In the genomic region with DNA sequence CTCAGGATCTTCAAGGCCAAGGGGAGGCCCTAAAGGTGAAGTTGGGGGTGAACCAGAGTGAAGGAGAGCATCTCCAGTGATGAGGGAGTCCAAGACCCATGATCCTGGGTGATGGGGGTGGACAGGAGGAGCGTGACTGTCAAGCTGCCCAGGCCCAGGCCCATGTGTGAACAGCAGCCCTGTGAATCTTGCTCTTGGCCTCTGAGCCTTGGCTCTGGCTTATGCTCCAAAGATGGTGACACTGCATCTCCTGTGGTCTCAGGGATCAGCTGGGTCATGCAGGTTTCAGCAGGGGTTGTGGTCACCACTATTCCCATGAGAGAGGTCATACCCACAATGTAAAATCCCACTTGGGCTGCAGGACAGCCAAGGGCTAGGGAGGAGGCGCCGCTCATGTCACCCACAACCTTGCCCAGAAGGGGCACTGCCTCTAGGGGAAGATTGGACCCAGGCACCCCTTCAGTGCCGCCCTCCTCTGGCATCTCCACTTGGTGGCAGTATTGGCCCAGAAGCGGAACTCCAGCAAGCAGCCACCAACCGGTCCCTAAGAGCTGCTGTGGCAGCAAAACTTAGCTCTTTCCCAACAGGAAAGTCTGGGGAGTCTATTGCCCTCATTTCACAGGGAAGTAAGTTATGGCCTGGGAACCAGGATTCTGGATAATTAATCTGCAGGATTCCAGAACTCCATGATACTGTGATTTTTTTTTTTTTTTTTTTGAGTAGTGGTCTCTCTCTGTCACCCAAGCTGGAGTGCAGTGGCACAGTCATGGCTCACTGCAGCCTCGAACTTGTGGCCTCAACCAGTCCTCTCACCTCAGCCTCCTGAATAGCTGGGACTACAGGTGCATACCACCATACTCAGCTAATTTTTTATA, we compare ENCODE assay signal across 1 cellular context.
A peak's percentile ranks its signal among the peaks of the same experiment; 100 is the strongest.
TF ChIP-seq lines count a peak whose summit lies in the region.

No MANE protein-coding gene starts in this region.

TF ChIP-seq in HEK293, 187 proteins besides CTCF, POLR2A, EP300 and RAD21 (continued from another document):
- TF ChIP-seq ZNF280D (tag by site-specific recombination; IDR thresholded peaks at IDR 0.05) (no peak), ZBTB8A (tag by site-specific recombination; IDR thresholded peaks at IDR 0.05) (peak; percentile 56), KLF9 (tag by site-specific recombination; IDR thresholded peaks at IDR 0.05; ENCODE audit: low read depth) (no peak), ZNF621 (tag by site-specific recombination; IDR thresholded peaks at IDR 0.05) (no peak), ZBTB21 (tag by site-specific recombination; IDR thresholded peaks at IDR 0.05) (no peak), ZBTB6 (tag by site-specific recombination; IDR thresholded peaks at IDR 0.05) (no peak), ZNF571 (tag by site-specific recombination; IDR thresholded peaks at IDR 0.05) (no peak), ZNF416 (tag by site-specific recombination; IDR thresholded peaks at IDR 0.05) (no peak), ZNF19 (tag by site-specific recombination; IDR thresholded peaks at IDR 0.05; ENCODE audit: low read depth) (no peak), ZNF600 (tag by site-specific recombination; IDR thresholded peaks at IDR 0.05) (no peak), SALL2 (tag by site-specific recombination; IDR thresholded peaks at IDR 0.05; ENCODE audit: borderline replicate concordance) (no peak), TRIM28 (IDR thresholded peaks at IDR 0.05; ENCODE audit: borderline replicate concordance, low read length) (no peak), SCRT1 (tag by site-specific recombination; IDR thresholded peaks at IDR 0.05; ENCODE audit: borderline replicate concordance) (no peak), KLF1 (tag by site-specific recombination; IDR thresholded peaks at IDR 0.05) (peak; percentile 30; the same call in 1 of the 2 replicates), PRDM4 (tag by site-specific recombination; IDR thresholded peaks at IDR 0.05) (no peak), PRDM10 (tag by site-specific recombination; IDR thresholded peaks at IDR 0.05) (0 out of 2 replicates have a peak, but pooled peaks have one; percentile 10)
- TF ChIP-seq, protein P1, sequence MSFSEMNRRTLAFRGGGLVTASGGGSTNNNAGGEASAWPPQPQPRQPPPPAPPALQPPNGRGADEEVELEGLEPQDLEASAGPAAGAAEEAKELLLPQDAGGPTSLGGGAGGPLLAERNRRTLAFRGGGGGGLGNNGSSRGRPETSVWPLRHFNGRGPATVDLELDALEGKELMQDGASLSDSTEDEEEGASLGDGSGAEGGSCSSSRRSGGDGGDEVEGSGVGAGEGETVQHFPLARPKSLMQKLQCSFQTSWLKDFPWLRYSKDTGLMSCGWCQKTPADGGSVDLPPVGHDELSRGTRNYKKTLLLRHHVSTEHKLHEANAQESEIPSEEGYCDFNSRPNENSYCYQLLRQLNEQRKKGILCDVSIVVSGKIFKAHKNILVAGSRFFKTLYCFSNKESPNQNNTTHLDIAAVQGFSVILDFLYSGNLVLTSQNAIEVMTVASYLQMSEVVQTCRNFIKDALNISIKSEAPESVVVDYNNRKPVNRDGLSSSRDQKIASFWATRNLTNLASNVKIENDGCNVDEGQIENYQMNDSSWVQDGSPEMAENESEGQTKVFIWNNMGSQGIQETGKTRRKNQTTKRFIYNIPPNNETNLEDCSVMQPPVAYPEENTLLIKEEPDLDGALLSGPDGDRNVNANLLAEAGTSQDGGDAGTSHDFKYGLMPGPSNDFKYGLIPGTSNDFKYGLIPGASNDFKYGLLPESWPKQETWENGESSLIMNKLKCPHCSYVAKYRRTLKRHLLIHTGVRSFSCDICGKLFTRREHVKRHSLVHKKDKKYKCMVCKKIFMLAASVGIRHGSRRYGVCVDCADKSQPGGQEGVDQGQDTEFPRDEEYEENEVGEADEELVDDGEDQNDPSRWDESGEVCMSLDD (tag by site-specific recombination; IDR thresholded peaks at IDR 0.05) = peak; percentile 66
- TF ChIP-seq, protein P2, sequence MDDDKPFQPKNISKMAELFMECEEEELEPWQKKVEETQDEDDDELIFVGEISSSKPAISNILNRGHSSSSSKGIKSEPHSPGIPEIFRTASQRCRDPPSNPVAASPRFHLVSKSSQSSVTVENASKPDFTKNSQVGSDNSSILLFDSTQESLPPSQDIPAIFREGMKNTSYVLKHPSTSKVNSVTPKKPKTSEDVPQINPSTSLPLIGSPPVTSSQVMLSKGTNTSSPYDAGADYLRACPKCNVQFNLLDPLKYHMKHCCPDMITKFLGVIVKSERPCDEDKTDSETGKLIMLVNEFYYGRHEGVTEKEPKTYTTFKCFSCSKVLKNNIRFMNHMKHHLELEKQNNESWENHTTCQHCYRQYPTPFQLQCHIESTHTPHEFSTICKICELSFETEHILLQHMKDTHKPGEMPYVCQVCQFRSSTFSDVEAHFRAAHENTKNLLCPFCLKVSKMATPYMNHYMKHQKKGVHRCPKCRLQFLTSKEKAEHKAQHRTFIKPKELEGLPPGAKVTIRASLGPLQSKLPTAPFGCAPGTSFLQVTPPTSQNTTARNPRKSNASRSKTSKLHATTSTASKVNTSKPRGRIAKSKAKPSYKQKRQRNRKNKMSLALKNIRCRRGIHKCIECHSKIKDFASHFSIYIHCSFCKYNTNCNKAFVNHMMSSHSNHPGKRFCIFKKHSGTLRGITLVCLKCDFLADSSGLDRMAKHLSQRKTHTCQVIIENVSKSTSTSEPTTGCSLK (tag by site-specific recombination; IDR thresholded peaks at IDR 0.05) = no peak
- TF ChIP-seq, protein P3, sequence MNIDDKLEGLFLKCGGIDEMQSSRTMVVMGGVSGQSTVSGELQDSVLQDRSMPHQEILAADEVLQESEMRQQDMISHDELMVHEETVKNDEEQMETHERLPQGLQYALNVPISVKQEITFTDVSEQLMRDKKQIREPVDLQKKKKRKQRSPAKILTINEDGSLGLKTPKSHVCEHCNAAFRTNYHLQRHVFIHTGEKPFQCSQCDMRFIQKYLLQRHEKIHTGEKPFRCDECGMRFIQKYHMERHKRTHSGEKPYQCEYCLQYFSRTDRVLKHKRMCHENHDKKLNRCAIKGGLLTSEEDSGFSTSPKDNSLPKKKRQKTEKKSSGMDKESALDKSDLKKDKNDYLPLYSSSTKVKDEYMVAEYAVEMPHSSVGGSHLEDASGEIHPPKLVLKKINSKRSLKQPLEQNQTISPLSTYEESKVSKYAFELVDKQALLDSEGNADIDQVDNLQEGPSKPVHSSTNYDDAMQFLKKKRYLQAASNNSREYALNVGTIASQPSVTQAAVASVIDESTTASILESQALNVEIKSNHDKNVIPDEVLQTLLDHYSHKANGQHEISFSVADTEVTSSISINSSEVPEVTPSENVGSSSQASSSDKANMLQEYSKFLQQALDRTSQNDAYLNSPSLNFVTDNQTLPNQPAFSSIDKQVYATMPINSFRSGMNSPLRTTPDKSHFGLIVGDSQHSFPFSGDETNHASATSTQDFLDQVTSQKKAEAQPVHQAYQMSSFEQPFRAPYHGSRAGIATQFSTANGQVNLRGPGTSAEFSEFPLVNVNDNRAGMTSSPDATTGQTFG (tag by site-specific recombination; IDR thresholded peaks at IDR 0.05; ENCODE audit: borderline replicate concordance) = no peak
TF ChIP-seq in HEK293: peak in this region for 11.
